Comparison of ENCODE assay signal across 8 cellular contexts in genomic region chr16:14354561-14355351, GRCh38.
DNase-seq lines count a peak whose midpoint lies in the region; ATAC-seq and TF ChIP-seq lines count a peak whose summit lies in the region.

No MANE protein-coding gene starts in this region.

- no peaks in the 10 kb centered on the region for H3K36me3 ChIP-seq in Karpas-422 (ENCODE audit: insufficient read depth, low read length)

- TF ChIP-seq CTCF in GM13977 (IDR thresholded peaks at IDR 0.05; ENCODE audit: extremely low read depth, insufficient read depth, missing control alignments): no peak

- H3K4me1 ChIP-seq in Karpas-422 (ENCODE audit: low read length): peaks cover 74% of the 10 kb centered on the region

- no peaks in the 10 kb centered on the region for H3K79me2 ChIP-seq in Karpas-422 (ENCODE audit: low read length)

- no peak overlapping the region for H2AFZ ChIP-seq in Karpas-422 (ENCODE audit: low read length)

- peak overlapping the region; percentile 56 for H3K4me3 ChIP-seq in Karpas-422 (ENCODE audit: low read length)

- peak; percentile 85 for ATAC-seq in GM21576 (IDR thresholded peaks at IDR 0.05; ENCODE audit: unreplicated experiment)

- H3K27me3 ChIP-seq in Karpas-422 (ENCODE audit: low read length): no peaks in the 10 kb centered on the region

- H3K27ac ChIP-seq in Karpas-422 (ENCODE audit: low read length): peak overlapping the region; percentile 94

- DNase-seq in GM13977 (ENCODE audit: low spot score) (peak; percentile 83), Karpas-422 (peak; percentile 96), amniotic epithelial cell (ENCODE audit: low read depth) (peak; percentile 41), NCI-H2081 (lab: John Stamatoyannopoulos, UW) (no peak), middle frontal gyrus (ENCODE audit: extremely low spot score, low spot score) (no peak)
- peak; percentile 60 for DNase-seq in stimulated activated CD4-positive, alpha-beta T cell treated with anti-CD3 and anti-CD28 coated beads, Interleukin-15, amount 100 ng/mL, for 24 hours
- no peak for DNase-seq in activated effector memory CD4-positive, alpha-beta T cell treated with anti-CD3 and anti-CD28 coated beads, Interleukin-2, amount 50 U/mL, for 16 hours

- in situ Hi-C loops in GM13977 (cut with MboI; ENCODE audit: low pct_unique_long_range_greater_than_20kb, low sequenced_read_pairs, unreplicated experiment): no loop called here

- H3K9ac ChIP-seq in Karpas-422 (ENCODE audit: low read length): peak overlapping the region; percentile 66

- H3K9me3 ChIP-seq in Karpas-422 (ENCODE audit: low read length): no peaks in the 10 kb centered on the region

- no peaks in the 10 kb centered on the region for H3K9me2 ChIP-seq in Karpas-422 (replicated peaks; ENCODE audit: insufficient read depth, low read length)

- peak overlapping the region; percentile 67 for H3K4me2 ChIP-seq in Karpas-422 (ENCODE audit: low read depth, low read length, poor library complexity, severe bottlenecking)

- H4K20me1 ChIP-seq in Karpas-422 (ENCODE audit: insufficient read depth, low read depth, low read length): no peaks in the 10 kb centered on the region

Comparison
In these comparisons a context has a peak if more than half of its experiments do, and no peak if none do; other contexts are left out.
1. DNase-seq: peak in GM13977 (single experiment), Karpas-422 (single experiment), amniotic epithelial cell (single experiment) and stimulated activated CD4-positive, alpha-beta T cell treated with anti-CD3 and anti-CD28 coated beads, Interleukin-15, amount 100 ng/mL, for 24 hours (single experiment); none in NCI-H2081 (0 of 2), middle frontal gyrus (single experiment) and activated effector memory CD4-positive, alpha-beta T cell treated with anti-CD3 and anti-CD28 coated beads, Interleukin-2, amount 50 U/mL, for 16 hours (single experiment).